Comparison of ENCODE assay signal across 19 cellular contexts in the genomic region with DNA sequence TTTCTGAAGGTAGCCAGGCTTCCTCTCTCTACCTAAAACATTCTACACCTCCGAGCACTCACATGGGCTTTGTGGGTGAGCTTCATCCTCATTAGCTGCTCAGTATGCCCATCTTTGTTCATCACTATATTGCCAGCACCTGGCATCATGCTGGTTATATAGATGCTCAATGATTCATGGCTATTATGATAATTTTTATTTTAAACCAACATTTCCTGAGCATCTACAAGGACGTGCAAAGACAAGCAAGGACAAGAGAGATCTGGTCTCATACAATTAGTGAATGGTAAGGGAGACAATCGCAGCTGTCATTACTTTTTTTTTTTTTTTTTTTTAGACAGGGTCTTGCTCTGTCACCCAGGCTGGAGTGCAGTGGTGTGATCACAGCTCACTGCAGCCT.
"Had no signal": no experiment of that assay in that cellular context is flagged by ENCODE, and none has a peak within 500 bp of the region (broad histone marks: within the 10 kb centered on the region; RNA-seq: fewer than 3 reads in every experiment).

No MANE protein-coding gene starts in this region.

- H3K9me3 ChIP-seq: MG63, SK-N-SH had no signal

- DNase-seq: KBM-7, MG63, NCI-H1092, NCI-H1105 treated with DMSO at 0.1 percent for 48 hours, NCI-H1436, NCI-H1930, NCI-H2081, NCI-H2107, NCI-H226, NCI-H446, NCI-H510A, NCI-H524 treated with DMSO at 0.1 percent for 48 hours, NCI-H774, RPMI8226, SHP77, SK-N-SH, SW 1271, T-cell had no signal

- H3K36me3 Mint-ChIP-seq: T-cell had no signal

- H3K9me2 ChIP-seq: SK-N-SH had no signal

- ATAC-seq: T-cell had no signal

- FAIRE-seq: RCC 7860 had no signal

- H3K36me3 ChIP-seq: MG63 had no signal

- H3K4me3 ChIP-seq: MG63 had no signal

- H3K27me3 ChIP-seq: MG63 had no signal

- H3K27ac Mint-ChIP-seq: T-cell had no signal

- H3K4me2 ChIP-seq: SK-N-SH had no signal

- H3K9ac ChIP-seq: SK-N-SH had no signal

- H3K9me3 Mint-ChIP-seq: T-cell had no signal
